8 cellular contexts compared by ENCODE assay signal in genomic region chr11:47268448-47269001, GRCh38. TPM values are rescaled to one million over a fixed set of nuclear protein-coding genes. Genes with fewer than 3 reads are reported as not detected.
DNase-seq lines count a peak whose midpoint lies in the region; ATAC-seq and TF ChIP-seq lines count a peak whose summit lies in the region.

No MANE protein-coding gene starts in this region.

- H4K91ac ChIP-seq in mesenchymal stem cell (ENCODE audit: low read length): peak overlapping the region; percentile 91

- H3K27ac Mint-ChIP-seq in activated T-cell treated with anti-CD3 and anti-CD28 coated beads, Interleukin-2, amount 50 U/mL, for 72 hours: peak overlapping the region; percentile 96
- H3K27ac Mint-ChIP-seq in activated naive CD8-positive, alpha-beta T cell treated with anti-CD3 and anti-CD28 coated beads, Interleukin-2, amount 50 U/mL, for 24 hours: peak overlapping the region; percentile 97

- H3K23ac ChIP-seq in mesenchymal stem cell (ENCODE audit: low read length in 2 of 2): peak overlapping the region in 1 of 2 experiments; percentile 17

- peak overlapping the region; percentile 63 for H2AK5ac ChIP-seq in mesenchymal stem cell (ENCODE audit: low read length, severe bottlenecking)

- peak overlapping the region; percentile 88 for H2BK120ac ChIP-seq in mesenchymal stem cell (ENCODE audit: low read depth, low read length)

- no peaks in the 10 kb centered on the region for H3K9me3 Mint-ChIP-seq in activated T-cell treated with anti-CD3 and anti-CD28 coated beads, Interleukin-2, amount 50 U/mL, for 72 hours
- H3K9me3 Mint-ChIP-seq in activated naive CD8-positive, alpha-beta T cell treated with anti-CD3 and anti-CD28 coated beads, Interleukin-2, amount 50 U/mL, for 24 hours: no peaks in the 10 kb centered on the region

- H3K18ac ChIP-seq in mesenchymal stem cell (ENCODE audit: low read depth in 1 of 2, low read length in 2 of 2): peak overlapping the region; percentile 74 to 95

- H3K9ac ChIP-seq in mesenchymal stem cell (ENCODE audit: low read length): peak overlapping the region; percentile 76

- H3K9me3 ChIP-seq in mesenchymal stem cell (ENCODE audit: control insufficient read depth, low read length) (no peaks in the 10 kb centered on the region), tibial nerve (no peaks in the 10 kb centered on the region)

- TF ChIP-seq CTCF in tibial nerve (IDR thresholded peaks at IDR 0.05): no peak

- peaks cover 66% of the 10 kb centered on the region for H3K4me1 Mint-ChIP-seq in activated T-cell treated with anti-CD3 and anti-CD28 coated beads, Interleukin-2, amount 50 U/mL, for 72 hours (ENCODE audit: low read depth)
- peaks cover 64% of the 10 kb centered on the region for H3K4me1 Mint-ChIP-seq in activated naive CD8-positive, alpha-beta T cell treated with anti-CD3 and anti-CD28 coated beads, Interleukin-2, amount 50 U/mL, for 24 hours

- H2BK12ac ChIP-seq in mesenchymal stem cell (ENCODE audit: low read length in 2 of 2): peak overlapping the region; percentile 72 to 84

- H2AFZ ChIP-seq in mesenchymal stem cell (ENCODE audit: low read depth, low read length): no peak overlapping the region

- no peak overlapping the region for H3K14ac ChIP-seq in mesenchymal stem cell (ENCODE audit: low read length in 2 of 2)

- peaks cover 3% of the 10 kb centered on the region for H3K79me1 ChIP-seq in mesenchymal stem cell (replicated peaks; ENCODE audit: low read length, poor library complexity, severe bottlenecking)

- no peak for ATAC-seq in activated T-cell treated with anti-CD3 and anti-CD28 coated beads, Interleukin-2, amount 50 U/mL, for 72 hours (replicated peaks in 1 of 2)
- no peak for ATAC-seq in activated naive CD8-positive, alpha-beta T cell treated with anti-CD3 and anti-CD28 coated beads, Interleukin-2, amount 50 U/mL, for 24 hours
- ATAC-seq in HG03039 (IDR thresholded peaks at IDR 0.05; ENCODE audit: unreplicated experiment): no peak

- H2BK5ac ChIP-seq in mesenchymal stem cell (ENCODE audit: low read depth, low read length, poor library complexity, severe bottlenecking): peak overlapping the region; percentile 68

- H3K27me3 ChIP-seq in mesenchymal stem cell (ENCODE audit: control insufficient read depth in 1 of 2, insufficient read depth in 1 of 2, low read length in 2 of 2) (no peaks in the 10 kb centered on the region), tibial nerve (no peaks in the 10 kb centered on the region)

- H2BK15ac ChIP-seq in mesenchymal stem cell (ENCODE audit: low read depth, poor library complexity, severe bottlenecking): no peak overlapping the region

- no peak for TF ChIP-seq EP300 in tibial nerve (IDR thresholded peaks at IDR 0.05)

- H3K4me1 ChIP-seq in mesenchymal stem cell (ENCODE audit: control insufficient read depth, insufficient read depth, low read depth, low read length): peaks cover 21% of the 10 kb centered on the region
- H3K4me1 ChIP-seq in tibial nerve: peaks cover 0 to 61% (median 23%) of the 10 kb centered on the region in 4 donors

- 35% methylated on average over 13 of the region's 13 CpGs for WGBS in mesenchymal stem cell
- 25 to 31% methylated on average over 13 of the region's 13 CpGs for WGBS in tibial nerve, 2 donors

- no peaks in the 10 kb centered on the region for H3K36me3 ChIP-seq in mesenchymal stem cell (ENCODE audit: control insufficient read depth in 1 of 2, insufficient read depth in 2 of 2, low read depth in 1 of 2, low read length in 2 of 2)
- peaks cover 0 to 22% (median 0%) of the 10 kb centered on the region in 3 donors for H3K36me3 ChIP-seq in tibial nerve

- H3K27ac ChIP-seq in mesenchymal stem cell (ENCODE audit: low read length, poor library complexity, severe bottlenecking) (peak overlapping the region; percentile 99), tibial nerve (peak overlapping the region; percentile 88 to 97 (median 90))

- no peaks in the 10 kb centered on the region for H3K27me3 Mint-ChIP-seq in activated T-cell treated with anti-CD3 and anti-CD28 coated beads, Interleukin-2, amount 50 U/mL, for 72 hours (ENCODE audit: low read depth)
- H3K27me3 Mint-ChIP-seq in activated naive CD8-positive, alpha-beta T cell treated with anti-CD3 and anti-CD28 coated beads, Interleukin-2, amount 50 U/mL, for 24 hours: no peaks in the 10 kb centered on the region

- H3K4me3 ChIP-seq in mesenchymal stem cell (ENCODE audit: insufficient read depth in 1 of 2, low read depth in 1 of 2, low read length in 2 of 2) (peak overlapping the region in 1 of 2 experiments; percentile 69), tibial nerve (peak overlapping the region in 3 of 4 donors; percentile 61 to 83 (median 68))

- no peak for DNase-seq in activated T-cell treated with anti-CD3 and anti-CD28 coated beads, Interleukin-2, amount 50 U/mL, for 72 hours
- no peak for DNase-seq in activated T-cell treated with anti-CD3 and anti-CD28 coated beads, Interleukin-2, amount 50 U/mL, for 48 hours
- no peak for DNase-seq in activated naive CD8-positive, alpha-beta T cell treated with anti-CD3 and anti-CD28 coated beads, Interleukin-2, amount 50 U/mL, for 24 hours
- DNase-seq in mesenchymal stem cell (no peak), tibial nerve (ENCODE audit: low spot score in 2 of 2) (no peak), NCI-H1417 treated with DMSO at 0.1 percent for 48 hours (lab: John Stamatoyannopoulos, UW) (no peak), NCI-H187 (lab: John Stamatoyannopoulos, UW) (no peak)

- peak overlapping the region; percentile 43 for H3K4me2 ChIP-seq in mesenchymal stem cell (ENCODE audit: low read length, poor library complexity, severe bottlenecking)

- peak overlapping the region; percentile 82 to 85 for H3K4me3 Mint-ChIP-seq in activated T-cell treated with anti-CD3 and anti-CD28 coated beads, Interleukin-2, amount 50 U/mL, for 72 hours
- H3K4me3 Mint-ChIP-seq in activated naive CD8-positive, alpha-beta T cell treated with anti-CD3 and anti-CD28 coated beads, Interleukin-2, amount 50 U/mL, for 24 hours: peak overlapping the region; percentile 86

- peak overlapping the region; percentile 98 for H4K8ac ChIP-seq in mesenchymal stem cell (ENCODE audit: low read length)

- peaks cover 0 to 1% of the 10 kb centered on the region in 2 donors for H3K36me3 Mint-ChIP-seq in activated T-cell treated with anti-CD3 and anti-CD28 coated beads, Interleukin-2, amount 50 U/mL, for 72 hours (ENCODE audit: insufficient read depth in 2 of 2)
- peaks cover 3% of the 10 kb centered on the region for H3K36me3 Mint-ChIP-seq in activated naive CD8-positive, alpha-beta T cell treated with anti-CD3 and anti-CD28 coated beads, Interleukin-2, amount 50 U/mL, for 24 hours (ENCODE audit: low read depth)

- no peak for TF ChIP-seq POLR2A in tibial nerve (IDR thresholded peaks at IDR 0.05)

- H3K4ac ChIP-seq in mesenchymal stem cell (ENCODE audit: low read depth in 1 of 2, low read length in 2 of 2): peak overlapping the region; percentile 79 to 80

RNA-seq across cellular contexts. Expression of gene MADD, which starts 1.4 kb away (rescaled TPM):
- 10 to 100 TPM; 68.6 to 73.5 TPM for total RNA-seq in activated T-cell treated with anti-CD3 and anti-CD28 coated beads, Interleukin-2, amount 50 U/mL, for 72 hours
- polyA plus RNA-seq in mesenchymal stem cell (2013, experiment 1 of 2): 18.6 TPM
- 17.8 TPM for polyA plus RNA-seq in mesenchymal stem cell (2013, experiment 2 of 2)
- 10 to 100 TPM; 41.9 to 68.0 (median 52.2) TPM for total RNA-seq in tibial nerve

RNA-seq across cellular contexts. Expression of gene NR1H3, which starts 10.7 kb away (rescaled TPM):
- 10 to 100 TPM in 1 of 2 donors, 1 to 10 TPM in 1; 8.1 to 16.1 TPM for total RNA-seq in activated T-cell treated with anti-CD3 and anti-CD28 coated beads, Interleukin-2, amount 50 U/mL, for 72 hours
- polyA plus RNA-seq in mesenchymal stem cell (2013, experiment 1 of 2): 21.5 TPM
- polyA plus RNA-seq in mesenchymal stem cell (2013, experiment 2 of 2): 20.0 TPM
- 100 to 1,000 TPM in 3 of 4 donors, 10 to 100 TPM in 1; 92.7 to 218 (median 124) TPM for total RNA-seq in tibial nerve

RNA-seq across cellular contexts. Expression of gene ACP2, which starts 19.9 kb away (rescaled TPM):
- total RNA-seq in activated T-cell treated with anti-CD3 and anti-CD28 coated beads, Interleukin-2, amount 50 U/mL, for 72 hours: 10 to 100 TPM in 1 of 2 donors, 1 to 10 TPM in 1; 8.8 to 12.8 TPM
- 33.5 TPM for polyA plus RNA-seq in mesenchymal stem cell (2013, experiment 1 of 2)
- polyA plus RNA-seq in mesenchymal stem cell (2013, experiment 2 of 2): 31.7 TPM
- 10 to 100 TPM; 38.5 to 88.1 (median 58.8) TPM for total RNA-seq in tibial nerve

RNA-seq across cellular contexts. Expression of gene DDB2, which starts 53.8 kb away (rescaled TPM):
- total RNA-seq in activated T-cell treated with anti-CD3 and anti-CD28 coated beads, Interleukin-2, amount 50 U/mL, for 72 hours: 100 to 1,000 TPM; 306 to 397 TPM
- 32.7 TPM for polyA plus RNA-seq in mesenchymal stem cell (2013, experiment 1 of 2)
- 30.8 TPM for polyA plus RNA-seq in mesenchymal stem cell (2013, experiment 2 of 2)
- total RNA-seq in tibial nerve: 10 to 100 TPM; 43.8 to 82.8 (median 52.4) TPM

Comparison
In these comparisons a context has a peak if more than half of its experiments do, and no peak if none do; other contexts are left out.
1. RNA of gene NR1H3, which starts 10.7 kb away (total RNA-seq): 92.7 to 218 TPM in tibial nerve; 8.1 to 16.1 TPM in activated T-cell treated with anti-CD3 and anti-CD28 coated beads, Interleukin-2, amount 50 U/mL, for 72 hours; every median in the first group is over 4 times any median in the second.